Comparison of ENCODE assay signal across 9 cellular contexts in the genomic region with DNA sequence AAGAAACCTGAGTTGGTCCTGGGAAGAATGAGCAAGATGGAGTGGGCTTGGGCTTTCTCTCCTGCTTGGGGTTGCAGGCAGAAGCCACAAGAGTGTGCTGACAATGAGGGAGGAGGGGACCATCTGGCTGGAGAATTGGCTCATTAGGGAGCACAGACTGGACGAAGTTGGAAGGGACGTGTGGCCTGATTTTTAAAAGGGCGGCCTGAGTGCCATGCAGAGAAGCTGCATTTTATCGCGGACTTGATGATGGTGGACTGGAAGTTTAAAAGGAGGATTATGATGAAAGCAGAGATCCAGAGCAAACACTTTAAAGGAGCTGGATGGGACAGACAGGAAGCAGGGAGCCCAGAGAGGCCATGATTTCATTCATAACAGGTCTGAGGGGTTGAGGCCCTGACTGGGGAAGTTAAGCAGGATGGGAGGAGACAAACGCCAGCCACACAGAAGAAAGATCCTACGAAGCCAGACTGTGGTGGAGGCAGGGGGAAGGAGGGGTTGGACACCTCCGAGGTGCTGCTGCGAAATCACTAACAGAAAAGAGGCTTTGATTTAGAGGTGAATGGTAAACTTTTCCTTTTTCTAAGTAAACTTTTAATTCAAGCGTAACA. TPM values are rescaled to one million over a fixed set of nuclear protein-coding genes. Genes with fewer than 3 reads are reported as not detected.
A peak's percentile ranks its signal among the peaks of the same experiment; 100 is the strongest.
DNase-seq lines count a peak whose midpoint lies in the region; TF ChIP-seq lines count a peak whose summit lies in the region.
"Had no signal": no experiment of that assay in that cellular context is flagged by ENCODE, and none has a peak within 500 bp of the region (broad histone marks: within the 10 kb centered on the region; RNA-seq: fewer than 3 reads in every experiment).

No MANE protein-coding gene starts in this region.

- no peaks in the 10 kb centered on the region for H3K27me3 ChIP-seq in liver (ENCODE audit: control insufficient read depth in 4 of 4, insufficient read depth in 4 of 4, low read length in 3 of 4)
- H3K27me3 ChIP-seq: BE2C had no signal

- no peaks in the 10 kb centered on the region for H3K36me3 ChIP-seq in liver (ENCODE audit: control insufficient read depth in 4 of 4, insufficient read depth in 3 of 4, low read depth in 1 of 4, low read length in 3 of 4)
- H3K36me3 ChIP-seq: BE2C had no signal

- WGBS in liver: 86% methylated on average over 10 of the region's 10 CpGs

- peaks cover 24% of the 10 kb centered on the region for H3K4me1 Mint-ChIP-seq in activated naive CD4-positive, alpha-beta T cell treated with anti-CD3 and anti-CD28 coated beads for 36 hours (ENCODE audit: low read depth)
- H3K4me1 Mint-ChIP-seq in activated T-helper 2 cell treated with anti-CD3 and anti-CD28 coated beads, Interferon-gamma antibody, Interleukin-2, Interleukin-4, amounts not matched to agents 10 μg/mL and 5 μg/mL and 100 μg/mL, durations not matched to agents 14 hours and 24 hours and 36 hours (ENCODE audit: low read depth): peaks cover 35% of the 10 kb centered on the region
- H3K4me1 Mint-ChIP-seq in type B pancreatic cell (ENCODE audit: unreplicated experiment): peaks cover 30% of the 10 kb centered on the region

- H3K4me3 Mint-ChIP-seq in activated naive CD4-positive, alpha-beta T cell treated with anti-CD3 and anti-CD28 coated beads for 36 hours: no peak overlapping the region
- peak overlapping the region; percentile 10 for H3K4me3 Mint-ChIP-seq in activated T-helper 2 cell treated with anti-CD3 and anti-CD28 coated beads, Interferon-gamma antibody, Interleukin-2, Interleukin-4, amounts not matched to agents 10 μg/mL and 5 μg/mL and 100 μg/mL, durations not matched to agents 14 hours and 24 hours and 36 hours (ENCODE audit: low read depth)
- H3K4me3 Mint-ChIP-seq in type B pancreatic cell: peak overlapping the region; percentile 32

- CTCF ChIA-PET in activated naive CD4-positive, alpha-beta T cell treated with anti-CD3 and anti-CD28 coated beads for 36 hours (lab: Charles Lee): interaction anchor here (0.6 to 1.5 kb wide), 2 partner anchors 242 to 244 kb away, joined by 3 to 4 read pairs; no protein-coding TSS in a partner anchor

- intact Hi-C loops in activated naive CD4-positive, alpha-beta T cell treated with anti-CD3 and anti-CD28 coated beads for 36 hours (cut with micrococcal nuclease): no loop called here
- intact Hi-C loops in activated T-helper 2 cell treated with anti-CD3 and anti-CD28 coated beads, Interferon-gamma antibody, Interleukin-2, Interleukin-4, amounts not matched to agents 10 μg/mL and 5 μg/mL and 100 μg/mL, durations not matched to agents 14 hours and 24 hours and 36 hours (cut with micrococcal nuclease): loop anchor here (1.0 to 5.0 kb wide), 2 partner anchors 8 to 37 kb away; partner anchors contain the start of gene MESD

- no peak for TF ChIP-seq RAD21 in liver (IDR thresholded peaks at IDR 0.05)

- peaks cover 0 to 12% (median 2%) of the 10 kb centered on the region in 4 donors for H3K4me1 ChIP-seq in liver (ENCODE audit: control insufficient read depth in 4 of 4, insufficient read depth in 4 of 4, low read length in 3 of 4)
- H3K4me1 ChIP-seq: BE2C had no signal

- H3K27me3 Mint-ChIP-seq in activated naive CD4-positive, alpha-beta T cell treated with anti-CD3 and anti-CD28 coated beads for 36 hours (ENCODE audit: low read depth): no peaks in the 10 kb centered on the region
- H3K27me3 Mint-ChIP-seq in activated T-helper 2 cell treated with anti-CD3 and anti-CD28 coated beads, Interferon-gamma antibody, Interleukin-2, Interleukin-4, amounts not matched to agents 10 μg/mL and 5 μg/mL and 100 μg/mL, durations not matched to agents 14 hours and 24 hours and 36 hours (ENCODE audit: low read depth): no peaks in the 10 kb centered on the region
- no peaks in the 10 kb centered on the region for H3K27me3 Mint-ChIP-seq in type B pancreatic cell

- no peaks in the 10 kb centered on the region for H3K9me3 Mint-ChIP-seq in activated naive CD4-positive, alpha-beta T cell treated with anti-CD3 and anti-CD28 coated beads for 36 hours
- peaks cover 4% of the 10 kb centered on the region for H3K9me3 Mint-ChIP-seq in activated T-helper 2 cell treated with anti-CD3 and anti-CD28 coated beads, Interferon-gamma antibody, Interleukin-2, Interleukin-4, amounts not matched to agents 10 μg/mL and 5 μg/mL and 100 μg/mL, durations not matched to agents 14 hours and 24 hours and 36 hours
- H3K9me3 Mint-ChIP-seq in type B pancreatic cell: no peaks in the 10 kb centered on the region

- H3K9me3 ChIP-seq in liver (ENCODE audit: control insufficient read depth in 4 of 4, low read length in 3 of 4): no peaks in the 10 kb centered on the region
- H3K9me3 ChIP-seq: BE2C had no signal

- no peak overlapping the region for H3K4me3 ChIP-seq in liver (ENCODE audit: low read depth in 1 of 3, low read length in 3 of 3)

- H3K27ac Mint-ChIP-seq in activated naive CD4-positive, alpha-beta T cell treated with anti-CD3 and anti-CD28 coated beads for 36 hours: peak overlapping the region; percentile 64
- H3K27ac Mint-ChIP-seq in activated T-helper 2 cell treated with anti-CD3 and anti-CD28 coated beads, Interferon-gamma antibody, Interleukin-2, Interleukin-4, amounts not matched to agents 10 μg/mL and 5 μg/mL and 100 μg/mL, durations not matched to agents 14 hours and 24 hours and 36 hours: peak overlapping the region; percentile 92
- no peak overlapping the region for H3K27ac Mint-ChIP-seq in type B pancreatic cell

- H3K27ac ChIP-seq in liver (ENCODE audit: low read depth in 1 of 2, low read length in 2 of 2): peak overlapping the region; percentile 45 to 77

- H3K9ac ChIP-seq in liver (ENCODE audit: low read depth in 1 of 2, low read length in 2 of 2): no peak overlapping the region

- TF ChIP-seq CTCF in liver (IDR thresholded peaks at IDR 0.05; ENCODE audit: low read depth, low read length, missing input control) (no peak), type B pancreatic cell (conservative IDR thresholded peaks at IDR 0.05) (no peak)

- H3K36me3 Mint-ChIP-seq in activated naive CD4-positive, alpha-beta T cell treated with anti-CD3 and anti-CD28 coated beads for 36 hours (ENCODE audit: low read depth): no peaks in the 10 kb centered on the region
- no peaks in the 10 kb centered on the region for H3K36me3 Mint-ChIP-seq in activated T-helper 2 cell treated with anti-CD3 and anti-CD28 coated beads, Interferon-gamma antibody, Interleukin-2, Interleukin-4, amounts not matched to agents 10 μg/mL and 5 μg/mL and 100 μg/mL, durations not matched to agents 14 hours and 24 hours and 36 hours (ENCODE audit: low read depth)
- H3K36me3 Mint-ChIP-seq in type B pancreatic cell: no peaks in the 10 kb centered on the region

- DNase-seq in activated naive CD4-positive, alpha-beta T cell treated with anti-CD3 and anti-CD28 coated beads for 36 hours: no peak
- no peak for DNase-seq in activated naive CD4-positive, alpha-beta T cell treated with Interleukin-2 at 50 U/mL for 16 hours
- DNase-seq in activated T-helper 2 cell treated with anti-CD3 and anti-CD28 coated beads, Interferon-gamma antibody, Interleukin-2, Interleukin-4, amounts not matched to agents 10 μg/mL and 5 μg/mL and 100 μg/mL, durations not matched to agents 14 hours and 24 hours and 36 hours (ENCODE audit: low spot score): no peak
- DNase-seq in type B pancreatic cell (ENCODE audit: extremely low spot score, unreplicated experiment): no peak
- no peak for DNase-seq in HK-2 (ENCODE audit: unreplicated experiment)
- no peak for DNase-seq in NCI-H2081 treated with DMSO at 0.1 percent for 48 hours (lab: John Stamatoyannopoulos, UW)
- DNase-seq in NCI-H2029 (lab: John Stamatoyannopoulos, UW): no peak
- DNase-seq: BE2C had no signal

TF ChIP-seq in liver, 16 proteins besides CTCF, POLR2A, EP300 and RAD21:
- TF ChIP-seq, protein P1, sequence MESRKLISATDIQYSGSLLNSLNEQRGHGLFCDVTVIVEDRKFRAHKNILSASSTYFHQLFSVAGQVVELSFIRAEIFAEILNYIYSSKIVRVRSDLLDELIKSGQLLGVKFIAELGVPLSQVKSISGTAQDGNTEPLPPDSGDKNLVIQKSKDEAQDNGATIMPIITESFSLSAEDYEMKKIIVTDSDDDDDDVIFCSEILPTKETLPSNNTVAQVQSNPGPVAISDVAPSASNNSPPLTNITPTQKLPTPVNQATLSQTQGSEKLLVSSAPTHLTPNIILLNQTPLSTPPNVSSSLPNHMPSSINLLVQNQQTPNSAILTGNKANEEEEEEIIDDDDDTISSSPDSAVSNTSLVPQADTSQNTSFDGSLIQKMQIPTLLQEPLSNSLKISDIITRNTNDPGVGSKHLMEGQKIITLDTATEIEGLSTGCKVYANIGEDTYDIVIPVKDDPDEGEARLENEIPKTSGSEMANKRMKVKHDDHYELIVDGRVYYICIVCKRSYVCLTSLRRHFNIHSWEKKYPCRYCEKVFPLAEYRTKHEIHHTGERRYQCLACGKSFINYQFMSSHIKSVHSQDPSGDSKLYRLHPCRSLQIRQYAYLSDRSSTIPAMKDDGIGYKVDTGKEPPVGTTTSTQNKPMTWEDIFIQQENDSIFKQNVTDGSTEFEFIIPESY (IDR thresholded peaks at IDR 0.05): no peak

RNA-seq across cellular contexts. Expression of gene TLNRD1, which starts 23.6 kb away (rescaled TPM):
- 10 to 100 TPM; 15.9 to 16.6 TPM for total RNA-seq in activated naive CD4-positive, alpha-beta T cell treated with anti-CD3 and anti-CD28 coated beads for 36 hours
- 18.5 and 19.1 TPM in 2 replicates for total RNA-seq in activated T-helper 2 cell treated with anti-CD3 and anti-CD28 coated beads, Interferon-gamma antibody, Interleukin-2, Interleukin-4, amounts not matched to agents 10 μg/mL and 5 μg/mL and 100 μg/mL, durations not matched to agents 14 hours and 24 hours and 36 hours
- total RNA-seq in liver: 1 to 10 TPM; 3.5 to 5.8 TPM
- 1 to 10 TPM; 1.1 to 3.0 TPM for polyA plus RNA-seq in liver
- total RNA-seq in type B pancreatic cell (ENCODE audit: low replicate concordance): 16.7 and 20.1 TPM in 2 replicates

RNA-seq across cellular contexts. Expression of gene MESD, which starts 34.8 kb away (rescaled TPM):
- total RNA-seq in activated naive CD4-positive, alpha-beta T cell treated with anti-CD3 and anti-CD28 coated beads for 36 hours: 10 to 100 TPM; 12.5 to 15.1 TPM
- 27.0 and 28.6 TPM in 2 replicates for total RNA-seq in activated T-helper 2 cell treated with anti-CD3 and anti-CD28 coated beads, Interferon-gamma antibody, Interleukin-2, Interleukin-4, amounts not matched to agents 10 μg/mL and 5 μg/mL and 100 μg/mL, durations not matched to agents 14 hours and 24 hours and 36 hours
- total RNA-seq in liver: 10 to 100 TPM; 15.3 to 16.4 TPM
- 10 to 100 TPM; 17.7 to 24.0 TPM for polyA plus RNA-seq in liver
- total RNA-seq in type B pancreatic cell (ENCODE audit: low replicate concordance): 30.7 and 36.6 TPM in 2 replicates
